Comparison of ENCODE assay signal across 10 cellular contexts in the genomic region with DNA sequence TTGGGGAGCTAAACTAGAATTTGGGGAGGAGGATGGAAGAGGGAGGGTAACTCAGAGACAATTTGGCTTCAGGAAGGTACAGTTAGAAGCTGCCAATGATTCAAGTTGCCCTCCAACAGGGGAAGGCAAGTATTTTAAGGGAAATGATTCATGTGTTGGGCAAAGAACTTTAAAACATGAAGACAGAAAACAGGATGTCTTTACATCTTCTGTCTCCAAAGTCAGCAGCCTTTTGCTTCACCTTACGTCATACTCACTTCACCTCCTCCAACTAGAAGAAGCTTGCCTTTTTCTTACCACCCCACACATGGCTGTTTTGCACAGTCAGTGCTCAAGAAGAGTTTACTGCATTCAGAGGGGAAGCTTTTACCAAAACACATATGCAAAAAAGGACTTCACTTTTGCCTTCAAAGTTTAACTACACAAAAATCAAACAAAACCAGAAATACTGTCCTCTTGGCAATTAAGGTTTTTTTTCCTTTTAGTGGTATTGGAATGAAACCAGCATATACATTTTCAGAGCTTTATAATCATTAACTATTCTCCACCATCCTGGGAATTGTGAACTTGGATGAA. TPM values are rescaled to one million over a fixed set of nuclear protein-coding genes. Genes with fewer than 3 reads are reported as not detected.
DNase-seq lines count a peak whose midpoint lies in the region; ATAC-seq, FAIRE-seq and TF ChIP-seq lines count a peak whose summit lies in the region.
"Had no signal": no experiment of that assay in that cellular context is flagged by ENCODE, and none has a peak within 500 bp of the region (broad histone marks: within the 10 kb centered on the region; RNA-seq: fewer than 3 reads in every experiment).

No MANE protein-coding gene starts in this region.

- TF ChIP-seq EP300 in A549 (IDR thresholded peaks at IDR 0.05) = peak; percentile 57 to 62; a peak in 3 of 5 replicates

- H3K4me2 ChIP-seq in A549 (peak overlapping the region; percentile 72), IMR-90 (ENCODE audit: low read depth, low read length) (peak overlapping the region; percentile 38; the same call in 1 of the 2 replicates)

- H3K56ac ChIP-seq in IMR-90 (ENCODE audit: extremely low read depth, insufficient read depth, low read length) = peak overlapping the region; percentile 46

- in situ Hi-C loops in IMR-90 (cut with MboI; ENCODE audit: low sequenced_read_pairs) = no loop called here

- H2AK9ac ChIP-seq in IMR-90 (replicated peaks; ENCODE audit: low read depth, low read length, poor library complexity) = no peak overlapping the region

- intact Hi-C loops in IMR-90 (cut with micrococcal nuclease) = no loop called here

- H4K20me1 ChIP-seq in IMR-90 (ENCODE audit: insufficient read depth, low read length) = no peaks in the 10 kb centered on the region

- H2AK5ac ChIP-seq in IMR-90 (ENCODE audit: low read depth, low read length) = peak overlapping the region; percentile 85

- ATAC-seq in A549 = peak; percentile 67 to 70
- ATAC-seq in IMR-90 (ENCODE audit: low read depth) = peak; percentile 72
- no peak for ATAC-seq in activated CD4-positive, CD25-positive, alpha-beta regulatory T cell treated with anti-CD3 and anti-CD28 coated beads, Interleukin-2, amount 50 U/mL, for 24 hours

- H2BK20ac ChIP-seq in IMR-90 (ENCODE audit: low read depth, low read length) = peak overlapping the region; percentile 82

- H2BK120ac ChIP-seq in IMR-90 (ENCODE audit: low read depth, low read length) = peak overlapping the region; percentile 89

- TF ChIP-seq RAD21 in A549 (conservative IDR thresholded peaks at IDR 0.05 in 1 of 2, IDR thresholded peaks at IDR 0.05 in 1 of 2) (0 out of 5 replicates have a peak, but pooled peaks of 1 of the 2 experiments have one; percentile 21), IMR-90 (IDR thresholded peaks at IDR 0.05; ENCODE audit: low read length) (no peak)

- peak overlapping the region; percentile 97 for H3K18ac ChIP-seq in IMR-90 (ENCODE audit: low read depth, low read length)

- TF ChIP-seq POLR2A in A549 (IDR thresholded peaks at IDR 0.05; ENCODE audit: low read length) (no peak), IMR-90 (IDR thresholded peaks at IDR 0.05; ENCODE audit: low read depth, low read length) (no peak)

- WGBS in A549 (ENCODE audit: missing lambda C conversion rate) = 5% methylated on average over 1 of the region's 1 CpG
- WGBS in IMR-90 (ENCODE audit: extremely low coverage in 2 of 2, insufficient read length in 1 of 2), 2 experiments = no CpG with 5 or more reads among the region's 1 CpG
- 82% methylated on average over 1 of the region's 1 CpG; no CpG with 5 or more reads in 1 of the 2 experiments for WGBS in mesodermal cell (ENCODE audit: insufficient coverage in 2 of 2), 2 experiments

- peaks cover 21% of the 10 kb centered on the region for H3K9me1 ChIP-seq in IMR-90 (ENCODE audit: insufficient read depth, low read length)

- DNase-seq in A549 (ENCODE audit: low read depth in 1 of 2, low spot score in 1 of 2) (peak in 1 of 2 experiments; percentile 87), IMR-90 (peak; percentile 85), caudate nucleus (lab: John Stamatoyannopoulos, UW) (peak in 5 of 61 donors; percentile 6 to 55 (median 12)), NCI-H2029 (lab: John Stamatoyannopoulos, UW) (no peak)
- no peak for DNase-seq in stimulated activated CD4-positive, alpha-beta T cell treated with anti-CD3 and anti-CD28 coated beads, Interleukin-2, amount 100 ng/mL, for 48 hours
- no peak for DNase-seq in stimulated activated CD4-positive, alpha-beta T cell treated with anti-CD3 and anti-CD28 coated beads, Interleukin-2, amount 100 ng/mL, for 24 hours
- DNase-seq: NCI-H1436, T-helper 2 cell had no signal

- H2AFZ ChIP-seq in IMR-90 (replicated peaks; ENCODE audit: low read length, poor library complexity) = no peak overlapping the region

- H3K14ac ChIP-seq in IMR-90 (replicated peaks; ENCODE audit: low read depth, low read length) = peak overlapping the region; percentile 91

- H3K27me3 ChIP-seq in IMR-90 (ENCODE audit: control insufficient read depth, insufficient read depth, low read length) = no peaks in the 10 kb centered on the region

- H2BK15ac ChIP-seq in IMR-90 (ENCODE audit: low read depth, low read length) = peak overlapping the region; percentile 93

- no peaks in the 10 kb centered on the region for H3K79me1 ChIP-seq in IMR-90 (ENCODE audit: low read depth in 1 of 2, low read length in 2 of 2)

- POLR2A ChIA-PET in A549 (lab: Yijun Ruan, JAX) (interaction anchor here (1.2 to 2.0 kb wide), 2 partner anchors 17 to 36 kb away, joined by 3 to 13 read pairs; a partner anchor contains a TSS), IMR-90 (lab: Charles Lee; ENCODE audit: unreplicated experiment) (interaction anchor here (1.1 kb wide), 1 partner anchor 36 kb away, joined by 4 read pairs; a partner anchor contains a TSS)

- H2BK5ac ChIP-seq in IMR-90 (ENCODE audit: low read depth, low read length, poor library complexity, severe bottlenecking) = peak overlapping the region; percentile 84

- H3K27ac ChIP-seq in A549 (peak overlapping the region; percentile 93 to 94), IMR-90 (ENCODE audit: insufficient read depth, low read length) (peak overlapping the region; percentile 84), caudate nucleus (ENCODE audit: low read depth, low read length) (peak overlapping the region; percentile 76), mesodermal cell (ENCODE audit: low read depth, low read length, severe bottlenecking) (peak overlapping the region; percentile 38)

- peak overlapping the region; percentile 21 for H3K23ac ChIP-seq in IMR-90 (ENCODE audit: low read depth, low read length)

- H3K4me1 ChIP-seq in A549 = peaks cover 63% of the 10 kb centered on the region
- peaks cover 24% of the 10 kb centered on the region for H3K4me1 ChIP-seq in IMR-90 (ENCODE audit: control insufficient read depth, insufficient read depth, low read length)
- H3K4me1 ChIP-seq in mesodermal cell (ENCODE audit: control insufficient read depth, insufficient read depth, low read length, poor library complexity, severe bottlenecking) = peaks cover 32% of the 10 kb centered on the region

- no TSS peak for BruUV-seq in IMR-90 (replicated peaks; lab: Mats Ljungman, UMichigan)

- H3K9me3 ChIP-seq in A549 (no peaks in the 10 kb centered on the region), IMR-90 (ENCODE audit: control insufficient read depth, insufficient read depth, low read length) (no peaks in the 10 kb centered on the region), mesodermal cell (ENCODE audit: control insufficient read depth, low read length) (no peaks in the 10 kb centered on the region)

- H4K8ac ChIP-seq in IMR-90 (ENCODE audit: low read depth in 2 of 2, low read length in 2 of 2) = peak overlapping the region; percentile 83 to 84

- H3K4me3 ChIP-seq in A549 (no peak overlapping the region), IMR-90 (ENCODE audit: insufficient read depth, low read depth, low read length) (no peak overlapping the region), mesodermal cell (ENCODE audit: extremely low read depth, insufficient read depth, low read length, poor library complexity, severe bottlenecking) (no peak overlapping the region)

- peak overlapping the region; percentile 94; the same call in 1 of the 2 replicates for H4K5ac ChIP-seq in IMR-90 (ENCODE audit: low read depth, low read length)

- TF ChIP-seq CTCF in A549 (IDR thresholded peaks at IDR 0.05) (no peak), IMR-90 (conservative IDR thresholded peaks at IDR 0.05; ENCODE audit: low read depth, low read length) (no peak)

- H3K9ac ChIP-seq in IMR-90 (ENCODE audit: low read depth, low read length) = peak overlapping the region; percentile 29; the same call in 1 of the 2 replicates

- H3K4ac ChIP-seq in IMR-90 (ENCODE audit: low read depth, low read length) = peak overlapping the region; percentile 80; the same call in 1 of the 2 replicates

- H3K36me3 ChIP-seq in IMR-90 (ENCODE audit: control insufficient read depth, insufficient read depth, low read length) = no peaks in the 10 kb centered on the region
- no peaks in the 10 kb centered on the region for H3K36me3 ChIP-seq in mesodermal cell (ENCODE audit: control insufficient read depth, insufficient read depth, low read length)

- no peak for FAIRE-seq in A549 (lab: Jason Lieb, UNC)

- CTCF ChIA-PET in A549 (lab: Yijun Ruan, JAX) = interaction anchor here (0.8 to 3.5 kb wide), 8 partner anchors 26 to 148 kb away, joined by 3 to 13 read pairs (median 4); no protein-coding TSS in a partner anchor
- CTCF ChIA-PET in IMR-90 (lab: Yijun Ruan, JAX) = interaction anchor here (0.5 to 1.5 kb wide), 4 partner anchors 16 to 419 kb away, joined by 3 to 5 read pairs (median 4); no protein-coding TSS in a partner anchor

- peak overlapping the region; percentile 97 for H4K91ac ChIP-seq in IMR-90 (ENCODE audit: insufficient read depth, low read depth, low read length)

- dilution Hi-C loops in IMR-90 (cut with HindIII; ENCODE audit: low sequenced_read_pairs, unreplicated experiment) = no loop called here

TF ChIP-seq in A549, 52 proteins besides CTCF, POLR2A, EP300 and RAD21 (continues in another document):
- peak; percentile 81 for TF ChIP-seq JUNB (IDR thresholded peaks at IDR 0.05)
- TF ChIP-seq GATA3 (IDR thresholded peaks at IDR 0.05; ENCODE audit: borderline replicate concordance) = no peak
- TF ChIP-seq JUN (IDR thresholded peaks at IDR 0.05) = peak; percentile 56; a peak in 3 of 5 replicates
- no peak for TF ChIP-seq RFX5 (IDR thresholded peaks at IDR 0.05)

TF ChIP-seq in IMR-90, 13 proteins besides CTCF, POLR2A, EP300 and RAD21:
- TF ChIP-seq CEBPB (IDR thresholded peaks at IDR 0.05; ENCODE audit: low read depth, low read length) (peak; percentile 49), NFE2L2 (IDR thresholded peaks at IDR 0.05; ENCODE audit: low read depth, low read length) (no peak)

RNA-seq across cellular contexts. Expression of a gene that starts 36.0 kb away (rescaled TPM):
- polyA plus RNA-seq in A549 (2011; rRNA removed) = 19.7 and 20.0 TPM in 2 replicates
- polyA plus RNA-seq in A549 (2012; cell fraction: cytosol; rRNA removed) = 4.4 and 5.5 TPM in 2 replicates
- 2.3 and 3.9 TPM in 2 replicates for polyA plus RNA-seq in A549 (2012; cell fraction: nucleus; rRNA removed)
- 9.8 to 10.9 TPM (median 10.5 TPM) in 3 replicates for polyA plus RNA-seq in A549 (2017; fragmentation: RNase III; extraction: RNeasy Plus Mini Kit Qiagen cat#74134 plus additional on column Dnase treatment)
- polyA minus RNA-seq in A549 (2011; rRNA and poly(A)+ RNA removed) = 19.0 and 21.4 TPM in 2 replicates
- 61.7 and 62.9 TPM in 2 replicates for total RNA-seq in IMR-90 (2012; rRNA removed)
- polyA plus RNA-seq in IMR-90 (2012; rRNA removed) = 10.8 and 17.4 TPM in 2 replicates
- 4.8 and 6.4 TPM in 2 replicates for polyA plus RNA-seq in IMR-90 (2012; cell fraction: cytosol; rRNA removed)
- polyA plus RNA-seq in IMR-90 (2012; cell fraction: nucleus; rRNA removed; ENCODE audit: low replicate concordance) = 1.6 and 12.4 TPM in 2 replicates
- 0.77 TPM for polyA plus RNA-seq in mesodermal cell (2013, experiment 1 of 2)
- polyA plus RNA-seq in mesodermal cell (2013, experiment 2 of 2) = 0.76 TPM

Comparison
In these comparisons a context has a peak if more than half of its experiments do, and no peak if none do; other contexts are left out.
1. ATAC-seq: peak in A549 (2 of 2) and IMR-90 (single experiment); none in activated CD4-positive, CD25-positive, alpha-beta regulatory T cell treated with anti-CD3 and anti-CD28 coated beads, Interleukin-2, amount 50 U/mL, for 24 hours (0 of 2).
2. H3K27ac ChIP-seq: peak in every context shown above with its lines; median percentile 94 in A549; 84 in IMR-90; 76 in caudate nucleus; 38 in mesodermal cell.